Comparison of ENCODE assay signal across 16 cellular contexts in genomic region chr2:118857677-118858484, GRCh38. TPM values are rescaled to one million over a fixed set of nuclear protein-coding genes. Genes with fewer than 3 reads are reported as not detected.
A peak's percentile ranks its signal among the peaks of the same experiment; 100 is the strongest.
DNase-seq lines count a peak whose midpoint lies in the region; ATAC-seq and TF ChIP-seq lines count a peak whose summit lies in the region.
"Had no signal": no experiment of that assay in that cellular context is flagged by ENCODE, and none has a peak within 500 bp of the region (broad histone marks: within the 10 kb centered on the region; RNA-seq: fewer than 3 reads in every experiment).

No MANE protein-coding gene starts in this region.

- H3K27ac ChIP-seq in HUES64 (ENCODE audit: low read depth, low read length): no peak overlapping the region
- no peak overlapping the region for H3K27ac ChIP-seq in parathyroid adenoma
- H3K27ac ChIP-seq: neutrophil, thyroid gland had no signal

- ATAC-seq in GM19328 (IDR thresholded peaks at IDR 0.05; ENCODE audit: unreplicated experiment): no peak
- ATAC-seq: left cardiac atrium, Right ventricle myocardium inferior had no signal

- H3K36me3 ChIP-seq in HUES64 (ENCODE audit: insufficient read depth, low read length) (no peaks in the 10 kb centered on the region), parathyroid adenoma (ENCODE audit: control insufficient read depth, insufficient read depth, low read length) (no peaks in the 10 kb centered on the region)
- H3K36me3 ChIP-seq: BE2C, neutrophil, thyroid gland had no signal

- H3K9me3 ChIP-seq in HUES64 (ENCODE audit: insufficient read depth, low read depth, low read length) (no peaks in the 10 kb centered on the region), parathyroid adenoma (ENCODE audit: control insufficient read depth, low read length) (no peaks in the 10 kb centered on the region)
- H3K9me3 ChIP-seq: BE2C, neutrophil, thyroid gland had no signal

- 48% methylated on average over 52 of the region's 52 CpGs for WGBS in HUES64

- H3K4me2 ChIP-seq in parathyroid adenoma (ENCODE audit: low read length): peak overlapping the region; percentile 23

- peak overlapping the region; percentile 30 for H3K4me3 ChIP-seq in HUES64 (ENCODE audit: low read length)
- H3K4me3 ChIP-seq in parathyroid adenoma (ENCODE audit: low read depth, low read length): no peak overlapping the region
- H3K4me3 ChIP-seq: thyroid gland had no signal

- no peaks in the 10 kb centered on the region for H3K79me2 ChIP-seq in parathyroid adenoma

- H3K4me1 ChIP-seq in HUES64 (ENCODE audit: insufficient read depth, low read length) (peaks cover 24% of the 10 kb centered on the region), parathyroid adenoma (no peaks in the 10 kb centered on the region)
- H3K4me1 ChIP-seq: BE2C had no signal

- no peak overlapping the region for H3K9ac ChIP-seq in HUES64 (ENCODE audit: low read depth, low read length)
- H3K9ac ChIP-seq in parathyroid adenoma: no peak overlapping the region

- peaks cover 100% of the 10 kb centered on the region for H3K27me3 ChIP-seq in HUES64 (ENCODE audit: insufficient read depth, low read length)
- peaks cover 18% of the 10 kb centered on the region for H3K27me3 ChIP-seq in parathyroid adenoma (ENCODE audit: control insufficient read depth, insufficient read depth, low read length)

- DNase-seq in GM13977 (ENCODE audit: low spot score): peak; percentile 23
- DNase-seq in hepatic stellate cell (ENCODE audit: low spot score): peak; percentile 8
- DNase-seq in DMS 273 treated with DMSO at 0.1 percent for 48 hours (lab: John Stamatoyannopoulos, UW): no peak
- no peak for DNase-seq in HK-2 (ENCODE audit: unreplicated experiment)
- DNase-seq: activated CD4-positive, alpha-beta T cell treated with anti-CD3 and anti-CD28 coated beads, Interleukin-2, amount 50 U/mL, for 48 hours; activated naive CD4-positive, alpha-beta T cell treated with anti-CD3 and anti-CD28 coated beads for 36 hours; BE2C; HCEC 1CT; left cardiac atrium; NCI-H1436; thyroid gland had no signal

- in situ Hi-C loops in GM13977 (cut with MboI; ENCODE audit: low pct_unique_long_range_greater_than_20kb, low sequenced_read_pairs, unreplicated experiment): loop anchor here (10.0 to 25.0 kb wide), 2 partner anchors 633 to 821 kb away; no protein-coding TSS in a partner anchor

- TF ChIP-seq CTCF in GM13977 (IDR thresholded peaks at IDR 0.05; ENCODE audit: extremely low read depth, insufficient read depth, missing control alignments): no peak
- TF ChIP-seq CTCF in parathyroid adenoma (IDR thresholded peaks at IDR 0.05): no peak

- H2AFZ ChIP-seq in parathyroid adenoma: no peak overlapping the region

RNA-seq across cellular contexts. Expression of gene EN1, which starts 10.4 kb away (rescaled TPM):
- 0.35 TPM for polyA plus RNA-seq in HUES64 (2013, experiment 1 of 2)
- polyA plus RNA-seq in HUES64 (2013, experiment 2 of 2): 0.25 TPM

Comparison
In these comparisons a context has a peak if more than half of its experiments do, and no peak if none do; other contexts are left out.
1. DNase-seq: peak in GM13977 (single experiment) and hepatic stellate cell (single experiment); none in DMS 273 treated with DMSO at 0.1 percent for 48 hours (single experiment) and HK-2 (single experiment).